Comparison of ENCODE assay signal across 9 cellular contexts in genomic region chr16:14366447-14366846, GRCh38.
"Had no signal": no experiment of that assay in that cellular context is flagged by ENCODE, and none has a peak within 500 bp of the region (broad histone marks: within the 10 kb centered on the region; RNA-seq: fewer than 3 reads in every experiment).

No MANE protein-coding gene starts in this region.

- H3K4me3 ChIP-seq: GM23248, K562 had no signal

- DNase-seq: GM23248, GOT3, H9, HCEC 1CT, IMR-90, KG1 had no signal

- H3K9ac ChIP-seq: GM23248 had no signal

- H3K27ac ChIP-seq: GM23248, HL-60 had no signal

- H3K9me3 Mint-ChIP-seq: H9 had no signal

- FAIRE-seq: H54 had no signal

- H3K4me3 Mint-ChIP-seq: H9 had no signal

- ATAC-seq: K562 had no signal

- H3K27ac Mint-ChIP-seq: H9 had no signal

- H2AFZ ChIP-seq: GM23248 had no signal
